1 cellular context compared by ENCODE assay signal in genomic region chr4:72383439-72383838, GRCh38.
TF ChIP-seq lines count a peak whose summit lies in the region.

No MANE protein-coding gene starts in this region.

TF ChIP-seq in IMR-90, 13 proteins besides CTCF, POLR2A, EP300 and RAD21 (continued from another document):
- TF ChIP-seq, protein P1, sequence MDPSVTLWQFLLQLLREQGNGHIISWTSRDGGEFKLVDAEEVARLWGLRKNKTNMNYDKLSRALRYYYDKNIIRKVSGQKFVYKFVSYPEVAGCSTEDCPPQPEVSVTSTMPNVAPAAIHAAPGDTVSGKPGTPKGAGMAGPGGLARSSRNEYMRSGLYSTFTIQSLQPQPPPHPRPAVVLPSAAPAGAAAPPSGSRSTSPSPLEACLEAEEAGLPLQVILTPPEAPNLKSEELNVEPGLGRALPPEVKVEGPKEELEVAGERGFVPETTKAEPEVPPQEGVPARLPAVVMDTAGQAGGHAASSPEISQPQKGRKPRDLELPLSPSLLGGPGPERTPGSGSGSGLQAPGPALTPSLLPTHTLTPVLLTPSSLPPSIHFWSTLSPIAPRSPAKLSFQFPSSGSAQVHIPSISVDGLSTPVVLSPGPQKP (IDR thresholded peaks at IDR 0.05; ENCODE audit: borderline replicate concordance, low read depth, low read length) = no peak
- TF ChIP-seq NFE2L2 (IDR thresholded peaks at IDR 0.05; ENCODE audit: low read depth, low read length) (no peak), SMC3 (IDR thresholded peaks at IDR 0.05; ENCODE audit: low read depth, low read length) (no peak), MAZ (IDR thresholded peaks at IDR 0.05; ENCODE audit: borderline replicate concordance, low read depth, low read length) (no peak), USF2 (IDR thresholded peaks at IDR 0.05; ENCODE audit: low read depth, low read length) (no peak), FOS (IDR thresholded peaks at IDR 0.05; ENCODE audit: low read depth, low read length) (no peak), RFX5 (IDR thresholded peaks at IDR 0.05; ENCODE audit: low read depth, low read length) (no peak), MXI1 (IDR thresholded peaks at IDR 0.05; ENCODE audit: borderline replicate concordance, low read depth, low read length) (no peak), MAFK (IDR thresholded peaks at IDR 0.05; ENCODE audit: low read depth, low read length) (no peak), CHD1 (IDR thresholded peaks at IDR 0.05; ENCODE audit: low read depth, low read length) (no peak)
TF ChIP-seq in IMR-90: peak in this region for 0.
